ENCODE assay signal across 7 cellular contexts in the genomic region with DNA sequence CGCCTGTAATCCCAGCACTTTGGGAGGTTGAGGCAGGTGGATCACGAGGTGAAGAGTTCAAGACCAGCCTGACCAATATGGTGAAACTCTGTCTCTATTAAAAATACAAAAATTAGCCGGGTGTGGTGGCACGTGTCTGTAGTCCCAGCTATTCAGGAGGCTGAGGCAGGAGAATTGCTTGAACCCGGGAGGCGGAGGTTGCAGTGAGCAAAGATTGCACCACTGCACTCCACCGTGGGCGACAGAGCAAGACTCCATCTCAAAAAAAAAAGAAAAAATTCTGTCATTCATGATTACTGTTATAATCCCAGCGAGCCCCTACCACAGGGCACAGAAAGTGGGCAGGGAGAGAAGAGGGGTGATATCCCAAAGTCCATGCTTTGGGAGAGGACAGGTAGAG. TPM values are rescaled to one million over a fixed set of nuclear protein-coding genes. Genes with fewer than 3 reads are reported as not detected.
A peak's percentile ranks its signal among the peaks of the same experiment; 100 is the strongest.
DNase-seq lines count a peak whose midpoint lies in the region; ATAC-seq and TF ChIP-seq lines count a peak whose summit lies in the region.
"Not testable (repeated sequence)": the region's sequence is repeated elsewhere in the genome, so short reads cannot be mapped to it uniquely, and the experiment has no call there.

No MANE protein-coding gene starts in this region.

- peaks cover 44 to 70% (median 58%) of the 10 kb centered on the region in 10 experiments for H3K4me1 ChIP-seq in BLaER1 treated with 17β-estradiol and CSF1 and Interleukin-3, amounts not matched to agents 10 nM and 100 nM
- H3K4me1 ChIP-seq in OCI-LY7 (ENCODE audit: insufficient read depth, low read length, poor library complexity, severe bottlenecking) (peaks cover 49% of the 10 kb centered on the region), heart right ventricle (peaks cover 17 to 55% (median 39%) of the 10 kb centered on the region in 9 donors), psoas muscle (peaks cover 31% of the 10 kb centered on the region)

- H3K9me2 ChIP-seq in OCI-LY7 (ENCODE audit: insufficient read depth, low read length): not testable (repeated sequence)

- intact Hi-C loops in OCI-LY7 (cut with micrococcal nuclease; ENCODE audit: unreplicated experiment): not testable (repeated sequence)
- intact Hi-C loops in heart right ventricle (cut with DNase I): loop anchor here in 4 of 10 donors (1.0 to 5.0 kb wide), 2 partner anchors 40 kb away; a partner anchor contains a TSS
- intact Hi-C loops in psoas muscle (cut with DNase I): loop anchor here (2.0 to 5.0 kb wide), 2 partner anchors 40 to 41 kb away; a partner anchor contains a TSS

- H3K27ac Mint-ChIP-seq in chondrocyte (ENCODE audit: unreplicated experiment) (peak overlapping the region; percentile 45), memory B cell (peak overlapping the region; percentile 28)
- H3K27ac Mint-ChIP-seq in stimulated activated memory B cell treated with anti-CD40 and anti-IgM and Interleukin-4, amounts not matched to agents 10 μg/mL and 1 μg/mL and 100 μg/mL, for 72 hours: peak overlapping the region; percentile 59

- H3K9me3 Mint-ChIP-seq in chondrocyte (ENCODE audit: low read depth); memory B cell; stimulated activated memory B cell treated with anti-CD40 and anti-IgM and Interleukin-4, amounts not matched to agents 10 μg/mL and 1 μg/mL and 100 μg/mL, for 72 hours: not testable (repeated sequence)

- BruUV-seq in OCI-LY7 (replicated peaks; lab: Mats Ljungman, UMichigan): not testable (repeated sequence)

- H3K4me2 ChIP-seq in BLaER1 treated with 17β-estradiol and CSF1 and Interleukin-3, amounts not matched to agents 10 nM and 100 nM: peak overlapping the region; percentile 40 to 89 (median 78); a peak in 21 of 22 replicates
- peak overlapping the region; percentile 56 for H3K4me2 ChIP-seq in OCI-LY7 (ENCODE audit: low read length)

- H3K9ac ChIP-seq in BLaER1 treated with 17β-estradiol and CSF1 and Interleukin-3, amounts not matched to agents 10 nM and 100 nM: peak overlapping the region in 4 of 11 experiments; percentile 29 to 72 (median 42); a peak in 6 of 22 replicates

- ATAC-seq in heart right ventricle; memory B cell (ENCODE audit: low read depth); psoas muscle; stimulated activated memory B cell treated with anti-CD40 and anti-IgM and Interleukin-4, amounts not matched to agents 10 μg/mL and 1 μg/mL and 100 μg/mL, for 72 hours: not testable (repeated sequence)

- not testable (repeated sequence) for DNase-seq in OCI-LY7 (ENCODE audit: low spot score); chondrocyte (ENCODE audit: low spot score); heart right ventricle; memory B cell (ENCODE audit: low spot score in 2 of 2); psoas muscle

- not testable (repeated sequence) for H3K36me3 Mint-ChIP-seq in chondrocyte (ENCODE audit: low read depth); memory B cell; stimulated activated memory B cell treated with anti-CD40 and anti-IgM and Interleukin-4, amounts not matched to agents 10 μg/mL and 1 μg/mL and 100 μg/mL, for 72 hours

- not testable (repeated sequence) for TF ChIP-seq CTCF in OCI-LY7 (conservative IDR thresholded peaks at IDR 0.05; ENCODE audit: low read length); chondrocyte (IDR thresholded peaks at IDR 0.05); heart right ventricle (IDR thresholded peaks at IDR 0.05); psoas muscle (IDR thresholded peaks at IDR 0.05)

- H4K20me1 ChIP-seq in BLaER1 treated with 17β-estradiol and CSF1 and Interleukin-3, amounts not matched to agents 10 nM and 100 nM; OCI-LY7 (ENCODE audit: insufficient read depth, low read length): not testable (repeated sequence)

- CTCF ChIA-PET in OCI-LY7 (lab: Charles Lee; ENCODE audit: unreplicated experiment): not testable (repeated sequence)

- not testable (repeated sequence) for H3K79me2 ChIP-seq in OCI-LY7 (ENCODE audit: insufficient read depth, low read depth, low read length)

- not testable (repeated sequence) for H3K36me3 ChIP-seq in BLaER1 treated with 17β-estradiol and CSF1 and Interleukin-3, amounts not matched to agents 10 nM and 100 nM; OCI-LY7 (ENCODE audit: insufficient read depth, low read length); heart right ventricle; psoas muscle (ENCODE audit: insufficient read depth in 1 of 2, low read depth in 1 of 2)

- H3K9me3 ChIP-seq in BLaER1 treated with 17β-estradiol and CSF1 and Interleukin-3, amounts not matched to agents 10 nM and 100 nM (replicated peaks in 1 of 11); OCI-LY7 (ENCODE audit: low read length); heart right ventricle; psoas muscle: not testable (repeated sequence)

- H3K27ac ChIP-seq in BLaER1 treated with 17β-estradiol and CSF1 and Interleukin-3, amounts not matched to agents 10 nM and 100 nM: peak overlapping the region in 8 of 11 experiments; percentile 26 to 82 (median 57); a peak in 12 of 22 replicates
- not testable (repeated sequence) for H3K27ac ChIP-seq in OCI-LY7 (ENCODE audit: low read depth, low read length, poor library complexity, severe bottlenecking)
- peak overlapping the region in 8 of 10 donors; percentile 2 to 84 (median 34) for H3K27ac ChIP-seq in heart right ventricle
- peak overlapping the region; percentile 78 for H3K27ac ChIP-seq in psoas muscle

- H3K27me3 Mint-ChIP-seq in chondrocyte (ENCODE audit: low read depth); memory B cell; stimulated activated memory B cell treated with anti-CD40 and anti-IgM and Interleukin-4, amounts not matched to agents 10 μg/mL and 1 μg/mL and 100 μg/mL, for 72 hours: not testable (repeated sequence)

- H3K4me1 Mint-ChIP-seq in chondrocyte (ENCODE audit: low read depth): peaks cover 26% of the 10 kb centered on the region
- H3K4me1 Mint-ChIP-seq in memory B cell: peaks cover 22% of the 10 kb centered on the region
- H3K4me1 Mint-ChIP-seq in stimulated activated memory B cell treated with anti-CD40 and anti-IgM and Interleukin-4, amounts not matched to agents 10 μg/mL and 1 μg/mL and 100 μg/mL, for 72 hours: peaks cover 43% of the 10 kb centered on the region

- not testable (repeated sequence) for H3K27me3 ChIP-seq in BLaER1 treated with 17β-estradiol and CSF1 and Interleukin-3, amounts not matched to agents 10 nM and 100 nM; heart right ventricle; psoas muscle (ENCODE audit: insufficient read depth in 3 of 3, low read length in 2 of 3)

- H3K4me3 ChIP-seq in BLaER1 treated with 17β-estradiol and CSF1 and Interleukin-3, amounts not matched to agents 10 nM and 100 nM; OCI-LY7 (ENCODE audit: low read depth, low read length, poor library complexity, severe bottlenecking); heart right ventricle; psoas muscle: not testable (repeated sequence)

- not testable (repeated sequence) for H2AFZ ChIP-seq in OCI-LY7 (ENCODE audit: low read length)

- H3K4me3 Mint-ChIP-seq in chondrocyte (ENCODE audit: unreplicated experiment); memory B cell; stimulated activated memory B cell treated with anti-CD40 and anti-IgM and Interleukin-4, amounts not matched to agents 10 μg/mL and 1 μg/mL and 100 μg/mL, for 72 hours: not testable (repeated sequence)

- POLR2A ChIA-PET in OCI-LY7 (lab: Charles Lee): interaction anchor here (0.6 to 1.6 kb wide), 4 partner anchors 17 to 108 kb away, joined by 3 to 4 read pairs (median 3); no protein-coding TSS in a partner anchor

- 78 to 85% methylated on average over 9 of the region's 9 CpGs for WGBS in heart right ventricle, 2 donors
- WGBS in psoas muscle, 3 donors: 59 to 70% (median 66%) methylated on average over 9 of the region's 9 CpGs

RNA-seq across cellular contexts. Expression of a gene that starts 40.5 kb away (rescaled TPM):
- 74.7 and 76.3 TPM in 2 replicates for total RNA-seq in OCI-LY7 (2014; rRNA removed; shearing (Covaris generic))
- total RNA-seq in OCI-LY7 (2022) (127 and 148 TPM in 2 replicates), chondrocyte (266 to 336 TPM (median 325 TPM) in 3 replicates), heart right ventricle (10 to 100 TPM; 50.2 to 88.6 (median 59.1) TPM), psoas muscle (10 to 100 TPM; 32.4 to 67.1 (median 59.2) TPM)
- polyA plus RNA-seq in heart right ventricle (10 to 100 TPM; 25.5 to 34.5 TPM), psoas muscle (10 to 100 TPM; 16.9 to 40.5 (median 19.4) TPM)
